Comparison of ENCODE assay signal across 2 cellular contexts in the genomic region with DNA sequence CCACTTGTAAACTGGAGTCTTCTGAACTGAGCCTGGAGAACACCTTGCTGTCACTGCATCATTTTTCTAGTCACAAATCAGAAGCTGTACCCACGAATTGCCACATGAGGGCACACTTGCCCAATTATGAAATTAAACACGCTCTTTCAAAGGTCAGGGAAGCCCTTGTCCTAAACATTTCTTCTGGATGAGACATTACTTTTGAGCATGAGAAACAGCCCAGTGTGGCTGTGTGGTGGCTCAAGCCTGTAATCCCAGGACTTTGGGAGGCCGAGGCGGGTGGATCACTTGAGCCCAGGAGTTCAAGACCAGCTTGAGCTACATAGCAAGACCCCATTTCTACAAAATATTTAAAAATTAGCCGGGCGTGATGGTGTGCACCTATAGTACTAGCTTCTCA.
TF ChIP-seq lines count a peak whose summit lies in the region.

No MANE protein-coding gene starts in this region.

TF ChIP-seq in SK-N-SH, 30 proteins besides CTCF, POLR2A, EP300 and RAD21 (continued from another document):
- TF ChIP-seq, protein P1, sequence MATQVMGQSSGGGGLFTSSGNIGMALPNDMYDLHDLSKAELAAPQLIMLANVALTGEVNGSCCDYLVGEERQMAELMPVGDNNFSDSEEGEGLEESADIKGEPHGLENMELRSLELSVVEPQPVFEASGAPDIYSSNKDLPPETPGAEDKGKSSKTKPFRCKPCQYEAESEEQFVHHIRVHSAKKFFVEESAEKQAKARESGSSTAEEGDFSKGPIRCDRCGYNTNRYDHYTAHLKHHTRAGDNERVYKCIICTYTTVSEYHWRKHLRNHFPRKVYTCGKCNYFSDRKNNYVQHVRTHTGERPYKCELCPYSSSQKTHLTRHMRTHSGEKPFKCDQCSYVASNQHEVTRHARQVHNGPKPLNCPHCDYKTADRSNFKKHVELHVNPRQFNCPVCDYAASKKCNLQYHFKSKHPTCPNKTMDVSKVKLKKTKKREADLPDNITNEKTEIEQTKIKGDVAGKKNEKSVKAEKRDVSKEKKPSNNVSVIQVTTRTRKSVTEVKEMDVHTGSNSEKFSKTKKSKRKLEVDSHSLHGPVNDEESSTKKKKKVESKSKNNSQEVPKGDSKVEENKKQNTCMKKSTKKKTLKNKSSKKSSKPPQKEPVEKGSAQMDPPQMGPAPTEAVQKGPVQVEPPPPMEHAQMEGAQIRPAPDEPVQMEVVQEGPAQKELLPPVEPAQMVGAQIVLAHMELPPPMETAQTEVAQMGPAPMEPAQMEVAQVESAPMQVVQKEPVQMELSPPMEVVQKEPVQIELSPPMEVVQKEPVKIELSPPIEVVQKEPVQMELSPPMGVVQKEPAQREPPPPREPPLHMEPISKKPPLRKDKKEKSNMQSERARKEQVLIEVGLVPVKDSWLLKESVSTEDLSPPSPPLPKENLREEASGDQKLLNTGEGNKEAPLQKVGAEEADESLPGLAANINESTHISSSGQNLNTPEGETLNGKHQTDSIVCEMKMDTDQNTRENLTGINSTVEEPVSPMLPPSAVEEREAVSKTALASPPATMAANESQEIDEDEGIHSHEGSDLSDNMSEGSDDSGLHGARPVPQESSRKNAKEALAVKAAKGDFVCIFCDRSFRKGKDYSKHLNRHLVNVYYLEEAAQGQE (IDR thresholded peaks at IDR 0.05; ENCODE audit: low read depth, low read length) = no peak
- TF ChIP-seq, protein P2, sequence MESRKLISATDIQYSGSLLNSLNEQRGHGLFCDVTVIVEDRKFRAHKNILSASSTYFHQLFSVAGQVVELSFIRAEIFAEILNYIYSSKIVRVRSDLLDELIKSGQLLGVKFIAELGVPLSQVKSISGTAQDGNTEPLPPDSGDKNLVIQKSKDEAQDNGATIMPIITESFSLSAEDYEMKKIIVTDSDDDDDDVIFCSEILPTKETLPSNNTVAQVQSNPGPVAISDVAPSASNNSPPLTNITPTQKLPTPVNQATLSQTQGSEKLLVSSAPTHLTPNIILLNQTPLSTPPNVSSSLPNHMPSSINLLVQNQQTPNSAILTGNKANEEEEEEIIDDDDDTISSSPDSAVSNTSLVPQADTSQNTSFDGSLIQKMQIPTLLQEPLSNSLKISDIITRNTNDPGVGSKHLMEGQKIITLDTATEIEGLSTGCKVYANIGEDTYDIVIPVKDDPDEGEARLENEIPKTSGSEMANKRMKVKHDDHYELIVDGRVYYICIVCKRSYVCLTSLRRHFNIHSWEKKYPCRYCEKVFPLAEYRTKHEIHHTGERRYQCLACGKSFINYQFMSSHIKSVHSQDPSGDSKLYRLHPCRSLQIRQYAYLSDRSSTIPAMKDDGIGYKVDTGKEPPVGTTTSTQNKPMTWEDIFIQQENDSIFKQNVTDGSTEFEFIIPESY (IDR thresholded peaks at IDR 0.05; ENCODE audit: borderline replicate concordance, low read depth) = no peak
- TF ChIP-seq SMC3 (IDR thresholded peaks at IDR 0.05; ENCODE audit: low read depth, low read length) (peak; percentile 89), FOSL2 (IDR thresholded peaks at IDR 0.05; ENCODE audit: borderline replicate concordance, low read depth) (no peak), FOXM1 (IDR thresholded peaks at IDR 0.05; ENCODE audit: low read depth) (no peak), GATA2 (CRISPR knock-in tag; IDR thresholded peaks at IDR 0.05) (no peak), RXRA (IDR thresholded peaks at IDR 0.05; ENCODE audit: borderline replicate concordance, low read depth) (no peak), TCF12 (IDR thresholded peaks at IDR 0.05) (no peak)

TF ChIP-seq in K562, 482 proteins besides CTCF, POLR2A, EP300 and RAD21 (continued from another document and continues in another):
- TF ChIP-seq, protein P3, sequence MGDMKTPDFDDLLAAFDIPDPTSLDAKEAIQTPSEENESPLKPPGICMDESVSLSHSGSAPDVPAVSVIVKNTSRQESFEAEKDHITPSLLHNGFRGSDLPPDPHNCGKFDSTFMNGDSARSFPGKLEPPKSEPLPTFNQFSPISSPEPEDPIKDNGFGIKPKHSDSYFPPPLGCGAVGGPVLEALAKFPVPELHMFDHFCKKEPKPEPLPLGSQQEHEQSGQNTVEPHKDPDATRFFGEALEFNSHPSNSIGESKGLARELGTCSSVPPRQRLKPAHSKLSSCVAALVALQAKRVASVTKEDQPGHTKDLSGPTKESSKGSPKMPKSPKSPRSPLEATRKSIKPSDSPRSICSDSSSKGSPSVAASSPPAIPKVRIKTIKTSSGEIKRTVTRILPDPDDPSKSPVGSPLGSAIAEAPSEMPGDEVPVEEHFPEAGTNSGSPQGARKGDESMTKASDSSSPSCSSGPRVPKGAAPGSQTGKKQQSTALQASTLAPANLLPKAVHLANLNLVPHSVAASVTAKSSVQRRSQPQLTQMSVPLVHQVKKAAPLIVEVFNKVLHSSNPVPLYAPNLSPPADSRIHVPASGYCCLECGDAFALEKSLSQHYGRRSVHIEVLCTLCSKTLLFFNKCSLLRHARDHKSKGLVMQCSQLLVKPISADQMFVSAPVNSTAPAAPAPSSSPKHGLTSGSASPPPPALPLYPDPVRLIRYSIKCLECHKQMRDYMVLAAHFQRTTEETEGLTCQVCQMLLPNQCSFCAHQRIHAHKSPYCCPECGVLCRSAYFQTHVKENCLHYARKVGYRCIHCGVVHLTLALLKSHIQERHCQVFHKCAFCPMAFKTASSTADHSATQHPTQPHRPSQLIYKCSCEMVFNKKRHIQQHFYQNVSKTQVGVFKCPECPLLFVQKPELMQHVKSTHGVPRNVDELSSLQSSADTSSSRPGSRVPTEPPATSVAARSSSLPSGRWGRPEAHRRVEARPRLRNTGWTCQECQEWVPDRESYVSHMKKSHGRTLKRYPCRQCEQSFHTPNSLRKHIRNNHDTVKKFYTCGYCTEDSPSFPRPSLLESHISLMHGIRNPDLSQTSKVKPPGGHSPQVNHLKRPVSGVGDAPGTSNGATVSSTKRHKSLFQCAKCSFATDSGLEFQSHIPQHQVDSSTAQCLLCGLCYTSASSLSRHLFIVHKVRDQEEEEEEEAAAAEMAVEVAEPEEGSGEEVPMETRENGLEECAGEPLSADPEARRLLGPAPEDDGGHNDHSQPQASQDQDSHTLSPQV (IDR thresholded peaks at IDR 0.05) = peak; percentile 75
- TF ChIP-seq, protein P4, sequence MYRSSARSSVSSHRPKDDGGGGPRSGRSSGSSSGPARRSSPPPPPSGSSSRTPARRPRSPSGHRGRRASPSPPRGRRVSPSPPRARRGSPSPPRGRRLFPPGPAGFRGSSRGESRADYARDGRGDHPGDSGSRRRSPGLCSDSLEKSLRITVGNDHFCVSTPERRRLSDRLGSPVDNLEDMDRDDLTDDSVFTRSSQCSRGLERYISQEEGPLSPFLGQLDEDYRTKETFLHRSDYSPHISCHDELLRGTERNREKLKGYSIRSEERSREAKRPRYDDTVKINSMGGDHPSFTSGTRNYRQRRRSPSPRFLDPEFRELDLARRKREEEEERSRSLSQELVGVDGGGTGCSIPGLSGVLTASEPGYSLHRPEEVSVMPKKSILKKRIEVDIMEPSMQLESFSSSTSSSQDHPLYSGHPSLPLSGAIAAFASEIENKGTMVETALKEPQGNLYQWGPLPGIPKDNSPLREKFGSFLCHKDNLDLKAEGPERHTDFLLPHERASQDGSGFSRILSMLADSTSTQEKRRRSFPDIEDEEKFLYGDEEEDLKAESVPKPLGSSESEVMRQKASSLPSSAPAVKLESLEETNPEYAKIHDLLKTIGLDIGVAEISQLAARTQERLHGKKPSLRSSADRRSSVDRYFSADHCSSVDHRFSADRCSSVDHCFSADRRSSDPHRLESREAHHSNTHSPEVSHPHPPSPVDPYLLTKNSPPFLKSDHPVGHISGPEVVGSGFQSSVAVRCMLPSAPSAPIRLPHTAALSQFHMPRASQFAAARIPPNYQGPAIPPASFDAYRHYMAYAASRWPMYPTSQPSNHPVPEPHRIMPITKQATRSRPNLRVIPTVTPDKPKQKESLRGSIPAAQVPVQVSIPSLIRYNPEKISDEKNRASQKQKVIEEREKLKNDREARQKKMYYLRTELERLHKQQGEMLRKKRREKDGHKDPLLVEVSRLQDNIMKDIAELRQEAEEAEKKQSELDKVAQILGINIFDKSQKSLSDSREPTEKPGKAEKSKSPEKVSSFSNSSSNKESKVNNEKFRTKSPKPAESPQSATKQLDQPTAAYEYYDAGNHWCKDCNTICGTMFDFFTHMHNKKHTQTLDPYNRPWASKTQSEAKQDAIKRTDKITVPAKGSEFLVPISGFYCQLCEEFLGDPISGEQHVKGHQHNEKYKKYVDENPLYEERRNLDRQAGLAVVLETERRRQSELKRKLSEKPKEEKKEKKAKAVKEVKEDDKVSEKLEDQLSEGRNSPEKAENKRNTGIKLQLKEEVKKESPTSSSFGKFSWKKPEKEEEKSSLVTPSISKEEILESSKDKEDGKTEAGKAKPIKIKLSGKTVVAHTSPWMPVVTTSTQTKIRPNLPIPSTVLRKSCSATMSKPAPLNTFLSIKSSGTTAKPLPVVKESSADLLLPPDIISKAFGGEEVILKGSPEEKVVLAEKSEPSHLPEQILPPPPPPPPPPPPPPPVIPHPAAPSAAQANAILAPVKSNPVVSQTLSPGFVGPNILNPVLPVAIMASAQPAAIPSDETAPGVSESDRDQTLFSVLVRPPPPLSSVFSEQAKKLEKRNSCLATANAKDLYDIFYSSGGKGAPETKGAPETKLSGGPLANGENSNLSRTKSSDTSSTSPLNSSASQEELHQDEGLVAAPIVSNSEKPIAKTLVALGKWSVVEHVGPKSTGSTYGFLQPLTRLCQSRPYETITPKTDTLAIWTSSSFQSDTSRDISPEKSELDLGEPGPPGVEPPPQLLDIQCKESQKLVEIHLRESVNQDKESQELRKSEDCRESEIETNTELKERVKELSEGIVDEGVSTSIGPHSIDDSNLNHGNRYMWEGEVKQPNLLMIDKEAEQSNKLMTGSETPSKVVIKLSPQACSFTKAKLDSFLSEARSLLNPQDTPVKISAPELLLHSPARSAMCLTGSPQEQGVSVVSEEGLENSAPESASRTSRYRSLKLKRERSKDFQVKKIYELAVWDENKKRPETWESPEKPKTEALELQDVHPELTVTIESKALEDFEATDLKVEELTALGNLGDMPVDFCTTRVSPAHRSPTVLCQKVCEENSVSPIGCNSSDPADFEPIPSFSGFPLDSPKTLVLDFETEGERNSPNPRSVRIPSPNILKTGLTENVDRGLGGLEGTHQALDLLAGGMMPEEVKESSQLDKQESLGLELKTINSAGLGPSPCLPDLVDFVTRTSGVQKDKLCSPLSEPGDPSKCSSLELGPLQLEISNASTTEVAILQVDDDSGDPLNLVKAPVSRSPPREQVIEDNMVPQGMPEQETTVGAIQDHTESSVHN (IDR thresholded peaks at IDR 0.05; ENCODE audit: borderline replicate concordance in 1 of 2, low read depth in 1 of 2) = no peak
- no peak for TF ChIP-seq NR2F6 (CRISPR knock-in tag; IDR thresholded peaks at IDR 0.05)
- TF ChIP-seq, protein P5, sequence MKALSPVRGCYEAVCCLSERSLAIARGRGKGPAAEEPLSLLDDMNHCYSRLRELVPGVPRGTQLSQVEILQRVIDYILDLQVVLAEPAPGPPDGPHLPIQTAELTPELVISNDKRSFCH (CRISPR knock-in tag; IDR thresholded peaks at IDR 0.05) = no peak
- TF ChIP-seq, protein P5 (tag; IDR thresholded peaks at IDR 0.05) = peak; percentile 90
- TF ChIP-seq NR2C2 (CRISPR knock-in tag; IDR thresholded peaks at IDR 0.05) = no peak
- TF ChIP-seq NR2C2 (tag; IDR thresholded peaks at IDR 0.05) = 0 out of 2 replicates have a peak, but pooled peaks have one; percentile 24
- TF ChIP-seq, protein P6, sequence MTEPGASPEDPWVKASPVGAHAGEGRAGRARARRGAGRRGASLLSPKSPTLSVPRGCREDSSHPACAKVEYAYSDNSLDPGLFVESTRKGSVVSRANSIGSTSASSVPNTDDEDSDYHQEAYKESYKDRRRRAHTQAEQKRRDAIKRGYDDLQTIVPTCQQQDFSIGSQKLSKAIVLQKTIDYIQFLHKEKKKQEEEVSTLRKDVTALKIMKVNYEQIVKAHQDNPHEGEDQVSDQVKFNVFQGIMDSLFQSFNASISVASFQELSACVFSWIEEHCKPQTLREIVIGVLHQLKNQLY (CRISPR knock-in tag; conservative IDR thresholded peaks at IDR 0.05) = no peak
- no peak for TF ChIP-seq ETS2 (tag; IDR thresholded peaks at IDR 0.05; ENCODE audit: borderline replicate concordance, poor library complexity, severe bottlenecking)
- TF ChIP-seq, protein P7, sequence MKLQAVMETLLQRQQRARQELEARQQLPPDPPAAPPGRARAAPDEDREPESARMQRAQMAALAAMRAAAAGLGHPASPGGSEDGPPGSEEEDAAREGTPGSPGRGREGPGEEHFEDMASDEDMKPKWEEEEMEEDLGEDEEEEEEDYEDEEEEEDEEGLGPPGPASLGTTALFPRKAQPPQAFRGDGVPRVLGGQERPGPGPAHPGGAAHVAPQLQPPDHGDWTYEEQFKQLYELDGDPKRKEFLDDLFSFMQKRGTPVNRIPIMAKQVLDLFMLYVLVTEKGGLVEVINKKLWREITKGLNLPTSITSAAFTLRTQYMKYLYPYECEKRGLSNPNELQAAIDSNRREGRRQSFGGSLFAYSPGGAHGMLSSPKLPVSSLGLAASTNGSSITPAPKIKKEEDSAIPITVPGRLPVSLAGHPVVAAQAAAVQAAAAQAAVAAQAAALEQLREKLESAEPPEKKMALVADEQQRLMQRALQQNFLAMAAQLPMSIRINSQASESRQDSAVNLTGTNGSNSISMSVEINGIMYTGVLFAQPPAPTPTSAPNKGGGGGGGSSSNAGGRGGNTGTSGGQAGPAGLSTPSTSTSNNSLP (IDR thresholded peaks at IDR 0.05; ENCODE audit: borderline replicate concordance, low read depth, low read length) = peak; percentile 88
- TF ChIP-seq NCOA1 (IDR thresholded peaks at IDR 0.05; ENCODE audit: low read depth) = no peak
- peak; percentile 44; the same call in 1 of the 2 replicates for TF ChIP-seq ZNF24 (IDR thresholded peaks at IDR 0.05)
- no peak for TF ChIP-seq CCNT2 (IDR thresholded peaks at IDR 0.05; ENCODE audit: borderline replicate concordance, extremely low read depth, insufficient read length, low read depth, low read length)
- no peak for TF ChIP-seq NR2C1 (IDR thresholded peaks at IDR 0.05)
- peak; percentile 21; the same call in 1 of the 2 replicates for TF ChIP-seq NR2C1 (tag; IDR thresholded peaks at IDR 0.05)
- no peak for TF ChIP-seq BCL6 (CRISPR knock-in tag; IDR thresholded peaks at IDR 0.05)
- no peak for TF ChIP-seq CEBPG (CRISPR knock-in tag; IDR thresholded peaks at IDR 0.05)
- peak; percentile 30 to 36; a peak in 2 of 4 replicates for TF ChIP-seq CEBPG (tag; conservative IDR thresholded peaks at IDR 0.05 in 1 of 2, IDR thresholded peaks at IDR 0.05 in 1 of 2)
- TF ChIP-seq, protein P8, sequence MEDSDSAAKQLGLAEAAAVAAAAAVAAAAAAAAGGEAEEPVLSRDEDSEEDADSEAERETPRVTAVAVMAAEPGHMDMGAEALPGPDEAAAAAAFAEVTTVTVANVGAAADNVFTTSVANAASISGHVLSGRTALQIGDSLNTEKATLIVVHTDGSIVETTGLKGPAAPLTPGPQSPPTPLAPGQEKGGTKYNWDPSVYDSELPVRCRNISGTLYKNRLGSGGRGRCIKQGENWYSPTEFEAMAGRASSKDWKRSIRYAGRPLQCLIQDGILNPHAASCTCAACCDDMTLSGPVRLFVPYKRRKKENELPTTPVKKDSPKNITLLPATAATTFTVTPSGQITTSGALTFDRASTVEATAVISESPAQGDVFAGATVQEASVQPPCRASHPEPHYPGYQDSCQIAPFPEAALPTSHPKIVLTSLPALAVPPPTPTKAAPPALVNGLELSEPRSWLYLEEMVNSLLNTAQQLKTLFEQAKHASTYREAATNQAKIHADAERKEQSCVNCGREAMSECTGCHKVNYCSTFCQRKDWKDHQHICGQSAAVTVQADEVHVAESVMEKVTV (CRISPR knock-in tag; IDR thresholded peaks at IDR 0.05) = 0 out of 2 replicates have a peak, but pooled peaks have one; percentile 24
- no peak for TF ChIP-seq ZNF384 (IDR thresholded peaks at IDR 0.05; ENCODE audit: low read depth, low read length)
- peak; percentile 45 for TF ChIP-seq SP1 (CRISPR knock-in tag; IDR thresholded peaks at IDR 0.05)
- TF ChIP-seq GATAD2A (IDR thresholded peaks at IDR 0.05) = no peak
- TF ChIP-seq ATF7 (IDR thresholded peaks at IDR 0.05) = peak; percentile 13; the same call in 1 of the 2 replicates
